18 cellular contexts compared by ENCODE assay signal in the genomic region with DNA sequence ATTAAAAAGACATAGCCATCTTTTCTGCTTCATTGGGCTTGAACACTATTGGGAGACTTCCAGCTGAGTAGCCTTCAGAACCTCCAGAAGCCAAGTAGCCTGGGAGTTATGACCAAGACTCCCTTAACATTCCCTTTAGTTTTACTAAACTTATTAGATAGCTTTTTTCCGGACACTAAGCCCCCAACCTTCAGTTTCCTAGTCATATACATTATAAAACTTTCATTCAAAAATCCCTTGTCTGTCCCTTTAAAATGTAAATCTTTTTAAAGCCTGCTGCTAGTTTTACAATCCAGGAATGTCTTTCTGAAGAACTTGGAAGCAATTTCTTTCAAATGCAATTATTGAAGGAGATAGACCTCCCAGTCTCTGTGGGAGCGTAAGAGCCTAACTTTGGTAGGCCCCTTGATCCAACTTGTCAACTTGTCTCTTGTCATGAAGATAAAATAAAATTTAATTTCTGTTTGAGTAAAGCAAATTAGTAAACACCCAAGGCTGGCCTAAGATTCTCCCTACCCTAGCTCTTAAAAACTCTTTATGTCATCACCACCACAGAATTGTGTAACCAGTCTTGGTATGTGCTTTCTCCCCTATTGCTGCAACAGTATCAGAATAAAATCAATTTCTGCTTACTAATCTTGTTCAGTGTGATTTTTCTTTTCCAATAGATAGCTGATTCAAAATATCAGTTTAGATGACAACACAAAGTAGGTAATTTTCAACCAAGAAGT.
A peak's percentile ranks its signal among the peaks of the same experiment; 100 is the strongest.
DNase-seq lines count a peak whose midpoint lies in the region; ATAC-seq and TF ChIP-seq lines count a peak whose summit lies in the region.
"Had no signal": no experiment of that assay in that cellular context is flagged by ENCODE, and none has a peak within 500 bp of the region (broad histone marks: within the 10 kb centered on the region; RNA-seq: fewer than 3 reads in every experiment).

No MANE protein-coding gene starts in this region.

- no peak overlapping the region for H3K18ac ChIP-seq in mesenchymal stem cell (ENCODE audit: low read depth in 1 of 2, low read length in 2 of 2)

- no peak overlapping the region for H2BK12ac ChIP-seq in mesenchymal stem cell (ENCODE audit: low read length in 2 of 2)

- H2BK15ac ChIP-seq in mesenchymal stem cell (ENCODE audit: low read depth, poor library complexity, severe bottlenecking) = no peak overlapping the region

- H3K36me3 ChIP-seq in mammary epithelial cell (ENCODE audit: insufficient read depth, low read length) = no peaks in the 10 kb centered on the region
- no peaks in the 10 kb centered on the region for H3K36me3 ChIP-seq in mesenchymal stem cell (ENCODE audit: control insufficient read depth in 1 of 2, insufficient read depth in 2 of 2, low read depth in 1 of 2, low read length in 2 of 2)
- H3K36me3 ChIP-seq in esophagus muscularis mucosa = no peaks in the 10 kb centered on the region
- H3K36me3 ChIP-seq: esophagus squamous epithelium, heart left ventricle had no signal

- 93% methylated on average over 2 of the region's 2 CpGs for WGBS in mammary epithelial cell (ENCODE audit: low coverage, missing lambda C conversion rate)
- 74% methylated on average over 2 of the region's 2 CpGs for WGBS in mesenchymal stem cell
- WGBS in esophagus muscularis mucosa = 75% methylated on average over 2 of the region's 2 CpGs
- 74 to 77% methylated on average over 2 of the region's 2 CpGs for WGBS in lower leg skin, 2 donors

- H2AFZ ChIP-seq in mammary epithelial cell (ENCODE audit: low read depth, low read length) (no peak overlapping the region), mesenchymal stem cell (ENCODE audit: low read depth, low read length) (no peak overlapping the region)

- no peak overlapping the region for H2AK5ac ChIP-seq in mesenchymal stem cell (ENCODE audit: low read length, severe bottlenecking)

- H3K9me3 ChIP-seq in mammary epithelial cell (replicated peaks; ENCODE audit: insufficient read depth, low read length) = no peaks in the 10 kb centered on the region
- H3K9me3 ChIP-seq in mesenchymal stem cell (ENCODE audit: control insufficient read depth, low read length) = peaks cover 3% of the 10 kb centered on the region
- no peaks in the 10 kb centered on the region for H3K9me3 ChIP-seq in esophagus muscularis mucosa
- H3K9me3 ChIP-seq: esophagus squamous epithelium, psoas muscle, testis had no signal

- DNase-seq in HCEC 1CT (peak; percentile 55), NOMO-1 (lab: John Stamatoyannopoulos, UW; ENCODE audit: unreplicated experiment in 2 of 2) (peak; percentile 42 to 76), mammary epithelial cell (peak; percentile 17), mesenchymal stem cell (peak; percentile 65), esophagus muscularis mucosa (ENCODE audit: extremely low spot score) (no peak), lower leg skin (ENCODE audit: low spot score in 2 of 2) (no peak)
- DNase-seq in activated effector memory CD4-positive, alpha-beta T cell treated with Interleukin-2 at 50 U/mL for 16 hours = no peak
- DNase-seq: activated CD4-positive, alpha-beta T cell treated with anti-CD3 and anti-CD28 coated beads for 36 hours; activated effector memory CD4-positive, alpha-beta T cell treated with anti-CD3 and anti-CD28 coated beads, Interleukin-2, amount 50 U/mL, for 16 hours; esophagus squamous epithelium; heart left ventricle; kidney glomerular epithelial cell; NCI-H2081 treated with DMSO at 0.1 percent for 48 hours; NCI-H510A treated with DMSO at 0.1 percent for 48 hours; psoas muscle; SHP77 treated with DMSO at 0.1 percent for 48 hours; testis had no signal

- BruUV-seq in mammary epithelial cell (replicated peaks; lab: Mats Ljungman, UMichigan) = no TSS peak

- no peak overlapping the region for H3K4ac ChIP-seq in mesenchymal stem cell (ENCODE audit: low read depth in 1 of 2, low read length in 2 of 2)

- TF ChIP-seq CTCF in mammary epithelial cell (conservative IDR thresholded peaks at IDR 0.05 in 1 of 2, IDR thresholded peaks at IDR 0.05 in 1 of 2; ENCODE audit: extremely low read depth in 1 of 2, insufficient read depth in 1 of 2, low read depth in 1 of 2, low read length in 2 of 2) = no peak
- no peak for TF ChIP-seq CTCF in esophagus muscularis mucosa (IDR thresholded peaks at IDR 0.05)
- no peak for TF ChIP-seq CTCF in lower leg skin (IDR thresholded peaks at IDR 0.05)

- no peaks in the 10 kb centered on the region for H4K20me1 ChIP-seq in mammary epithelial cell (ENCODE audit: insufficient read depth, low read length)

- H2BK5ac ChIP-seq in mesenchymal stem cell (ENCODE audit: low read depth, low read length, poor library complexity, severe bottlenecking) = no peak overlapping the region

- CTCF ChIA-PET in mammary epithelial cell (lab: Charles Lee; ENCODE audit: low non-redundant PET) = no interaction called here

- no peak overlapping the region for H3K23ac ChIP-seq in mesenchymal stem cell (ENCODE audit: low read length in 2 of 2)

- H3K27me3 ChIP-seq in mammary epithelial cell (ENCODE audit: insufficient read depth, low read length) (no peaks in the 10 kb centered on the region), mesenchymal stem cell (ENCODE audit: control insufficient read depth in 1 of 2, insufficient read depth in 1 of 2, low read length in 2 of 2) (no peaks in the 10 kb centered on the region), esophagus muscularis mucosa (no peaks in the 10 kb centered on the region)
- H3K27me3 ChIP-seq: esophagus squamous epithelium, heart left ventricle, testis had no signal

- H3K79me2 ChIP-seq in mammary epithelial cell (ENCODE audit: insufficient read depth, low read length) = no peaks in the 10 kb centered on the region

- H3K4me3 ChIP-seq in mammary epithelial cell (replicated peaks in 1 of 3; ENCODE audit: insufficient read depth in 1 of 3, low read depth in 2 of 3, low read length in 3 of 3) = no peak overlapping the region
- no peak overlapping the region for H3K4me3 ChIP-seq in mesenchymal stem cell (ENCODE audit: insufficient read depth in 1 of 2, low read depth in 1 of 2, low read length in 2 of 2)
- no peak overlapping the region for H3K4me3 ChIP-seq in esophagus muscularis mucosa
- no peak overlapping the region for H3K4me3 ChIP-seq in lower leg skin (ENCODE audit: low read depth, poor library complexity, severe bottlenecking)
- H3K4me3 ChIP-seq: esophagus squamous epithelium, heart left ventricle, psoas muscle, testis had no signal

- H3K79me1 ChIP-seq in mesenchymal stem cell (replicated peaks; ENCODE audit: low read length, poor library complexity, severe bottlenecking) = no peaks in the 10 kb centered on the region

- H3K27ac ChIP-seq in mammary epithelial cell (ENCODE audit: insufficient read depth, low read depth, low read length) = no peak overlapping the region
- no peak overlapping the region for H3K27ac ChIP-seq in mesenchymal stem cell (ENCODE audit: low read length, poor library complexity, severe bottlenecking)
- H3K27ac ChIP-seq in esophagus muscularis mucosa (replicated peaks in 1 of 4) = no peak overlapping the region
- H3K27ac ChIP-seq: esophagus squamous epithelium, heart left ventricle, psoas muscle, testis had no signal

- no peak overlapping the region for H2BK120ac ChIP-seq in mesenchymal stem cell (ENCODE audit: low read depth, low read length)

- TF ChIP-seq POLR2A in esophagus muscularis mucosa (IDR thresholded peaks at IDR 0.05; ENCODE audit: low read depth) (no peak), lower leg skin (IDR thresholded peaks at IDR 0.05) (no peak)

- H3K9ac ChIP-seq in mammary epithelial cell (ENCODE audit: insufficient read depth, low read length) (no peak overlapping the region), mesenchymal stem cell (ENCODE audit: low read length) (no peak overlapping the region)

- H3K4me1 ChIP-seq in mammary epithelial cell (ENCODE audit: insufficient read depth, low read length) (peaks cover 4% of the 10 kb centered on the region), mesenchymal stem cell (ENCODE audit: control insufficient read depth, insufficient read depth, low read depth, low read length) (no peaks in the 10 kb centered on the region), esophagus muscularis mucosa (no peaks in the 10 kb centered on the region)
- H3K4me1 ChIP-seq: esophagus squamous epithelium, heart left ventricle, psoas muscle, testis had no signal

- TF ChIP-seq EP300 in esophagus muscularis mucosa (IDR thresholded peaks at IDR 0.05) = no peak

- ATAC-seq in HG03025 (IDR thresholded peaks at IDR 0.05; ENCODE audit: low FRiP score, unreplicated experiment) = no peak
- ATAC-seq: activated CD4-positive, alpha-beta T cell treated with anti-CD3 and anti-CD28 coated beads for 36 hours; heart left ventricle; psoas muscle had no signal

- intact Hi-C loops in mammary epithelial cell (cut with micrococcal nuclease) (no loop called here), esophagus muscularis mucosa (cut with DNase I) (no loop called here), lower leg skin (cut with DNase I; ENCODE audit: low total_unique reads) (no loop called here)

- H4K8ac ChIP-seq in mesenchymal stem cell (ENCODE audit: low read length) = no peak overlapping the region

- no peak overlapping the region for H3K4me2 ChIP-seq in mammary epithelial cell (ENCODE audit: insufficient read depth, low read depth, low read length)
- no peak overlapping the region for H3K4me2 ChIP-seq in mesenchymal stem cell (ENCODE audit: low read length, poor library complexity, severe bottlenecking)

- H3K14ac ChIP-seq in mesenchymal stem cell (ENCODE audit: low read length in 2 of 2) = no peak overlapping the region

- in situ Hi-C loops in mammary epithelial cell (cut with MboI; ENCODE audit: low sequenced_read_pairs in 2 of 2) = no loop called here

- dilution Hi-C loops in mammary epithelial cell (cut with HindIII; ENCODE audit: low sequenced_read_pairs) = no loop called here

- H4K91ac ChIP-seq in mesenchymal stem cell (ENCODE audit: low read length) = no peak overlapping the region

Comparison
In these comparisons a context has a peak if more than half of its experiments do, and no peak if none do; other contexts are left out.
1. DNase-seq: peak in HCEC 1CT (single experiment), NOMO-1 (2 of 2), mammary epithelial cell (single experiment) and mesenchymal stem cell (single experiment); none in activated effector memory CD4-positive, alpha-beta T cell treated with Interleukin-2 at 50 U/mL for 16 hours (single experiment), esophagus muscularis mucosa (single experiment) and lower leg skin (0 of 2).